ENCODE assay signal across 21 cellular contexts in the genomic region with DNA sequence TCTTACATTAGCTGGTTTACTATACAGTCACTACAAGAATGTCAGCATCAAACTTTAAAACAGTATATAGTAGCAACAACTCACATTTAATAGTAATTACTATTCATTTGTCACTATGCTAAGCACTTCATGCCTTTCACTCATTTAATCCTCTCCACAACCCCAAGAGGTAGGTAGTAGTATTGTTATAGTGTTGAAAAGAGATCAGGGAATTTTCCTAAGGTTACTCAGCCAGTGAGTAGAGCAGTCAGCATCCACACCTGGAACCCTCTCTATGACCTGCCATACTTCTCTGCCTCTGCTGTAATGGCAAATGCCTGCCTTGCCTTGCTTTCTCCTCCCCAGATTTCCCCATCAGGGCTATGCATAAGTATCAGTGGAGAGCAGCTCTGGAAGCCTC. TPM values are rescaled to one million over a fixed set of nuclear protein-coding genes. Genes with fewer than 3 reads are reported as not detected.
"Had no signal": no experiment of that assay in that cellular context is flagged by ENCODE, and none has a peak within 500 bp of the region (broad histone marks: within the 10 kb centered on the region; RNA-seq: fewer than 3 reads in every experiment).

No MANE protein-coding gene starts in this region.

- ATAC-seq: Panc1, Right ventricle myocardium inferior, SK-N-SH treated with all-trans-retinoic acid at 6 μM for 48 hours had no signal

- H3K9me3 ChIP-seq: SJCRH30 had no signal

- H3K36me3 ChIP-seq: SJCRH30 had no signal

- H3K27ac ChIP-seq: HL-60, SJCRH30 had no signal

- DNase-seq: Karpas-422, KG1, MM.1S, NCI-H1092 treated with DMSO at 0.1 percent for 48 hours, NCI-H1436, NCI-H187, NCI-H2029, NCI-H2081 treated with DMSO at 0.1 percent for 48 hours, NCI-H2227 treated with DMSO at 0.1 percent for 48 hours, NCI-H524, NCI-H526 treated with DMSO at 0.1 percent for 48 hours, NCI-H748 treated with DMSO at 0.1 percent for 48 hours, SHP77 treated with DMSO at 0.1 percent for 48 hours, SJCRH30, T-helper 1 cell had no signal

- H3K4me1 ChIP-seq: SJCRH30 had no signal

- H3K4me3 ChIP-seq: SJCRH30 had no signal

- H3K27me3 ChIP-seq: SJCRH30 had no signal

RNA-seq across cellular contexts. Expression of a gene that starts 24.8 kb away (rescaled TPM):
- total RNA-seq: NCI-H460, Right ventricle myocardium inferior, RPMI7951, SJCRH30 had no signal
